Comparison of ENCODE assay signal across 25 cellular contexts in the genomic region with DNA sequence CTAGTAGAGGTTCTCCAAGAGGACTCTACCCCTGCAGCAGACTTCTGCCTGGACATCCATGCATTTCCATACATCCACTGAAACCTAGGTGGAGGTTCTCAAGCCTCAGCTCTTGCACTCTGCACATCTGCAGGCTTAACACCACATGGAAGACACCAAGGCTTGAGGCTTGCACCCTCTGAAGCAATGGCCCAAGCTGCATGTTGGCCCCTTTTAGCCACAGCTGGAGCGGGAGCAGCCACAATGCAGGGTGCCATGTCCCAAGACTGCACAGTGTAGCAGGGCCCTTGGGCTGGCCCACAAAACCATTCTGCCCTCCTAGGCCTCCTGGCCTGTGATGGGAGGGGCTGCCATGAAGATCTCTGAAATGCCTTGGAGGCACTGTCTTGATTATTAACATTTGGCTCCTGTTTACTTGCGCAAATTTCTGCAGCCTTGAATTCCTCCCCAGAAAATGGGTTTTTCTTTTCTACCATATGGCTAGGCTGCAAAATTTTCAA.
DNase-seq lines count a peak whose midpoint lies in the region; ATAC-seq, FAIRE-seq and TF ChIP-seq lines count a peak whose summit lies in the region.
"Had no signal": no experiment of that assay in that cellular context is flagged by ENCODE, and none has a peak within 500 bp of the region (broad histone marks: within the 10 kb centered on the region; RNA-seq: fewer than 3 reads in every experiment).

No MANE protein-coding gene starts in this region.

- no peak overlapping the region for H2BK5ac ChIP-seq in trophoblast cell (ENCODE audit: low read depth, low read length, poor library complexity)

- intact Hi-C loops in activated CD4-positive, alpha-beta T cell treated with anti-CD3 and anti-CD28 coated beads for 36 hours (cut with DNase I, micrococcal nuclease) = no loop called here
- intact Hi-C loops in K562 (cut with micrococcal nuclease) = no loop called here

- H2AFZ ChIP-seq in K562 (ENCODE audit: low read depth, low read length) = no peak overlapping the region
- H2AFZ ChIP-seq in trophoblast cell (ENCODE audit: insufficient read depth, low read length, poor library complexity) = no peak overlapping the region
- H2AFZ ChIP-seq: GM23338 had no signal

- no peaks in the 10 kb centered on the region for H3K9me1 ChIP-seq in K562 (ENCODE audit: control insufficient read depth, insufficient read depth, low read length)

- FAIRE-seq in K562 (lab: Jason Lieb, UNC) = no peak
- FAIRE-seq: A204.1, D721Med, GM12891, GM18507 had no signal

- no peaks in the 10 kb centered on the region for H3K79me1 ChIP-seq in trophoblast cell (ENCODE audit: low read length)

- TF ChIP-seq RAD21 in K562 (CRISPR knock-in tag; conservative IDR thresholded peaks at IDR 0.05 in 1 of 2, IDR thresholded peaks at IDR 0.05 in 1 of 2) = no peak

- in situ Hi-C loops in K562 (cut with MboI) = no loop called here

- no TSS peak for BruUV-seq in K562 (replicated peaks; lab: Mats Ljungman, UMichigan)

- no peaks in the 10 kb centered on the region for H4K20me1 ChIP-seq in K562 (replicated peaks; ENCODE audit: control insufficient read depth, insufficient read depth, low read length)
- H4K20me1 ChIP-seq: BLaER1 treated with 17β-estradiol and CSF1 and Interleukin-3, amounts not matched to agents 10 nM and 100 nM had no signal

- no peak overlapping the region for H4K8ac ChIP-seq in trophoblast cell (ENCODE audit: low read depth, low read length)

- no peak overlapping the region for H3K4ac ChIP-seq in trophoblast cell (ENCODE audit: low read depth, low read length)

- H3K4me2 ChIP-seq in K562 (ENCODE audit: insufficient read depth, low read length) = no peak overlapping the region
- no peak overlapping the region for H3K4me2 ChIP-seq in trophoblast cell (ENCODE audit: low read length)
- H3K4me2 ChIP-seq: BLaER1 treated with 17β-estradiol and CSF1 and Interleukin-3, amounts not matched to agents 10 nM and 100 nM; GM23338 had no signal

- 72% methylated on average over 2 of the region's 2 CpGs for WGBS in K562 (ENCODE audit: insufficient coverage, low coverage, missing lambda C conversion rate)
- WGBS in trophoblast cell (ENCODE audit: extremely low coverage, insufficient coverage, insufficient read length) = no CpG with 5 or more reads among the region's 2 CpGs

- POLR2A ChIA-PET in activated CD4-positive, alpha-beta T cell treated with anti-CD3 and anti-CD28 coated beads for 36 hours (lab: Charles Lee) = no interaction called here
- POLR2A ChIA-PET in K562 (lab: Yijun Ruan, JAX) = interaction anchor here (0.6 kb wide), 1 partner anchor 18 kb away, joined by 3 read pairs; no protein-coding TSS in a partner anchor

- H3K4me3 ChIP-seq in K562 (no peak overlapping the region), trophoblast cell (ENCODE audit: low read depth, low read length) (no peak overlapping the region), right atrium auricular region (no peak overlapping the region)
- H3K4me3 ChIP-seq: GM23338 had no signal

- no peak overlapping the region for H2BK120ac ChIP-seq in trophoblast cell (ENCODE audit: insufficient read depth, low read length, poor library complexity)

- H3K9me3 Mint-ChIP-seq in activated CD4-positive, alpha-beta T cell treated with anti-CD3 and anti-CD28 coated beads for 36 hours (ENCODE audit: low read depth) = peaks cover 21% of the 10 kb centered on the region

- no peak overlapping the region for H3K14ac ChIP-seq in trophoblast cell (ENCODE audit: low read length)

- no peaks in the 10 kb centered on the region for H3K27me3 ChIP-seq in K562 (ENCODE audit: control insufficient read depth in 2 of 2, insufficient read depth in 2 of 2, low read length in 2 of 2)
- no peaks in the 10 kb centered on the region for H3K27me3 ChIP-seq in trophoblast cell (ENCODE audit: insufficient read depth, low read length)
- no peaks in the 10 kb centered on the region for H3K27me3 ChIP-seq in right atrium auricular region
- H3K27me3 ChIP-seq: BE2C; BLaER1 treated with 17β-estradiol and CSF1 and Interleukin-3, amounts not matched to agents 10 nM and 100 nM had no signal

- no peaks in the 10 kb centered on the region for H3K27me3 Mint-ChIP-seq in activated CD4-positive, alpha-beta T cell treated with anti-CD3 and anti-CD28 coated beads for 36 hours
- H3K27me3 Mint-ChIP-seq: CD4-positive, alpha-beta T cell; CD8-positive, alpha-beta memory T cell had no signal

- H3K23ac ChIP-seq in trophoblast cell (ENCODE audit: low read length) = no peak overlapping the region

- no peak overlapping the region for H3K18ac ChIP-seq in trophoblast cell (ENCODE audit: low read length)

- CTCF ChIA-PET in activated CD4-positive, alpha-beta T cell treated with anti-CD3 and anti-CD28 coated beads for 36 hours (lab: Charles Lee) = no interaction called here
- CTCF ChIA-PET in K562 (lab: Yijun Ruan, JAX; ENCODE audit: low intra/inter-chr PET ratio) = no interaction called here

- TF ChIP-seq POLR2A in K562 (conservative IDR thresholded peaks at IDR 0.05) = no peak

- H3K27ac ChIP-seq in K562 (ENCODE audit: extremely low read depth, low read depth, low read length) = no peak overlapping the region
- H3K27ac ChIP-seq in trophoblast cell (ENCODE audit: low read depth, low read length) = no peak overlapping the region
- no peak overlapping the region for H3K27ac ChIP-seq in right atrium auricular region
- H3K27ac ChIP-seq: 22Rv1; BLaER1 treated with 17β-estradiol and CSF1 and Interleukin-3, amounts not matched to agents 10 nM and 100 nM had no signal

- H3K4me1 Mint-ChIP-seq in activated CD4-positive, alpha-beta T cell treated with anti-CD3 and anti-CD28 coated beads for 36 hours = no peaks in the 10 kb centered on the region
- H3K4me1 Mint-ChIP-seq: CD14-positive monocyte; CD8-positive, alpha-beta memory T cell had no signal

- peak; percentile 5 for DNase-seq in activated CD4-positive, alpha-beta T cell treated with anti-CD3 and anti-CD28 coated beads for 36 hours
- no peak for DNase-seq in activated CD4-positive, alpha-beta T cell treated with anti-CD3 and anti-CD28 coated beads, Interleukin-2, amount 50 U/mL, for 4 hours
- DNase-seq in K562 (ENCODE audit: extremely low read depth in 1 of 4, low spot score in 3 of 4) (no peak), trophoblast cell (no peak), right atrium auricular region (ENCODE audit: low spot score) (no peak)
- no peak for DNase-seq in stimulated activated CD4-positive, alpha-beta T cell treated with anti-CD3 and anti-CD28 coated beads, Interleukin-4, amount 100 ng/mL, for 1 hour
- DNase-seq: ACHN; AML-193; BE2C; CD4-positive, alpha-beta T cell; CD8-positive, alpha-beta memory T cell; DMS 273 treated with DMSO at 0.1 percent for 48 hours; DMS79; GF-D8; H9; HFFc6 had no signal

- peaks cover 17% of the 10 kb centered on the region for H3K36me3 Mint-ChIP-seq in activated CD4-positive, alpha-beta T cell treated with anti-CD3 and anti-CD28 coated beads for 36 hours (ENCODE audit: low read depth)

- TF ChIP-seq CTCF in K562 (IDR thresholded peaks at IDR 0.05 in 2 of 3, conservative IDR thresholded peaks at IDR 0.05 in 1 of 3; ENCODE audit: insufficient read depth in 2 of 3, low read depth in 1 of 3, low read length in 3 of 3) = no peak
- no peak for TF ChIP-seq CTCF in right atrium auricular region (IDR thresholded peaks at IDR 0.05)

- H2BK12ac ChIP-seq in trophoblast cell (ENCODE audit: low read length) = no peak overlapping the region

- H3K9me3 ChIP-seq in K562 (replicated peaks; ENCODE audit: control insufficient read depth, insufficient read depth, low read depth, low read length) = peaks cover 12% of the 10 kb centered on the region
- peaks cover 6% of the 10 kb centered on the region for H3K9me3 ChIP-seq in trophoblast cell (ENCODE audit: insufficient read depth, low read depth, low read length)
- H3K9me3 ChIP-seq in right atrium auricular region = no peaks in the 10 kb centered on the region
- H3K9me3 ChIP-seq: BE2C had no signal

- H3K9ac ChIP-seq in K562 (ENCODE audit: insufficient read depth in 1 of 2, low read depth in 2 of 2, low read length in 2 of 2) (no peak overlapping the region), trophoblast cell (ENCODE audit: low read length) (peak overlapping the region; percentile 47)
- H3K9ac ChIP-seq: BLaER1 treated with 17β-estradiol and CSF1 and Interleukin-3, amounts not matched to agents 10 nM and 100 nM had no signal

- H3K79me2 ChIP-seq in K562 (ENCODE audit: control insufficient read depth, insufficient read depth, low read length) (no peaks in the 10 kb centered on the region), trophoblast cell (ENCODE audit: control insufficient read depth, insufficient read depth, low read length, poor library complexity) (no peaks in the 10 kb centered on the region)

- no peaks in the 10 kb centered on the region for H3K4me1 ChIP-seq in K562 (replicated peaks in 1 of 2; ENCODE audit: control insufficient read depth in 2 of 2, insufficient read depth in 2 of 2, low read length in 2 of 2)
- no peaks in the 10 kb centered on the region for H3K4me1 ChIP-seq in trophoblast cell (ENCODE audit: control insufficient read depth in 1 of 2, insufficient read depth in 2 of 2, low read length in 2 of 2)
- H3K4me1 ChIP-seq in right atrium auricular region = no peaks in the 10 kb centered on the region
- H3K4me1 ChIP-seq: BE2C had no signal

- H4K12ac ChIP-seq in trophoblast cell (ENCODE audit: low read depth, low read length) = no peak overlapping the region

- no peak for ATAC-seq in activated CD4-positive, alpha-beta T cell treated with anti-CD3 and anti-CD28 coated beads for 36 hours
- no peak for ATAC-seq in K562
- ATAC-seq: GM23338, HCT116 had no signal

- no peak overlapping the region for H3K4me3 Mint-ChIP-seq in activated CD4-positive, alpha-beta T cell treated with anti-CD3 and anti-CD28 coated beads for 36 hours
- H3K4me3 Mint-ChIP-seq: CD14-positive monocyte; CD4-positive, alpha-beta T cell; CD8-positive, alpha-beta memory T cell; GM23338; H9; HFFc6 had no signal

- H4K91ac ChIP-seq in trophoblast cell (ENCODE audit: low read depth, low read length) = no peak overlapping the region

- no peak overlapping the region for H3K27ac Mint-ChIP-seq in activated CD4-positive, alpha-beta T cell treated with anti-CD3 and anti-CD28 coated beads for 36 hours
- H3K27ac Mint-ChIP-seq: CD4-positive, alpha-beta T cell; CD8-positive, alpha-beta memory T cell; GM23338; H9; HFFc6 had no signal

- H2AK5ac ChIP-seq in trophoblast cell (ENCODE audit: low read length) = no peak overlapping the region

- no peaks in the 10 kb centered on the region for H3K36me3 ChIP-seq in K562 (ENCODE audit: control insufficient read depth, insufficient read depth, low read length)
- peaks cover 0 to 2% of the 10 kb centered on the region in 2 experiments for H3K36me3 ChIP-seq in trophoblast cell (ENCODE audit: control insufficient read depth in 1 of 2, insufficient read depth in 2 of 2, low read length in 2 of 2)
- H3K36me3 ChIP-seq in right atrium auricular region = no peaks in the 10 kb centered on the region
- H3K36me3 ChIP-seq: BE2C had no signal

- no peak for TF ChIP-seq EP300 in K562 (IDR thresholded peaks at IDR 0.05; ENCODE audit: low read length)
